In genomic region chr18:62485684-62486083, GRCh38 we compare ENCODE assay signal across 1 cellular context.
TF ChIP-seq lines count a peak whose summit lies in the region.

No MANE protein-coding gene starts in this region.

TF ChIP-seq in K562, 482 proteins besides CTCF, POLR2A, EP300 and RAD21 (continued from another document and continues in another):
- TF ChIP-seq ZBTB40 (IDR thresholded peaks at IDR 0.05) (no peak), ZBTB40 (CRISPR knock-in tag; IDR thresholded peaks at IDR 0.05) (no peak), ZBED1 (IDR thresholded peaks at IDR 0.05) (no peak), MEF2A (IDR thresholded peaks at IDR 0.05; ENCODE audit: control insufficient read depth, low read depth, low read length) (no peak), ESRRA (IDR thresholded peaks at IDR 0.05; ENCODE audit: borderline replicate concordance, low read depth) (no peak), RBM39 (optimal IDR thresholded peaks at IDR 0.05; ENCODE audit: low read depth, low read length) (no peak), SRF (CRISPR knock-in tag; IDR thresholded peaks at IDR 0.05) (peak in 1 of 2 experiments; percentile 16; a peak in 1 of 4 replicates), ZC3H4 (CRISPR knock-in tag; IDR thresholded peaks at IDR 0.05; ENCODE audit: borderline replicate concordance) (no peak), FOSL1 (tag; conservative IDR thresholded peaks at IDR 0.05) (peak; percentile 94), ZNF324 (CRISPR knock-in tag; IDR thresholded peaks at IDR 0.05) (no peak), ZNF280A (IDR thresholded peaks at IDR 0.05; ENCODE audit: low read depth, partially characterized antibody) (no peak), HMG20A (CRISPR knock-in tag; conservative IDR thresholded peaks at IDR 0.05) (no peak), HEY1 (CRISPR knock-in tag; IDR thresholded peaks at IDR 0.05; ENCODE audit: borderline replicate concordance) (no peak), PURB (CRISPR knock-in tag; IDR thresholded peaks at IDR 0.05; ENCODE audit: low read depth) (no peak), FOXJ2 (tag; IDR thresholded peaks at IDR 0.05) (no peak), CXXC5 (CRISPR knock-in tag; IDR thresholded peaks at IDR 0.05) (no peak), CHD7 (IDR thresholded peaks at IDR 0.05; ENCODE audit: low read depth, low read length) (no peak), IRF2 (CRISPR knock-in tag; IDR thresholded peaks at IDR 0.05) (no peak), NR2C2 (CRISPR knock-in tag; IDR thresholded peaks at IDR 0.05) (no peak), NR2C2 (tag; IDR thresholded peaks at IDR 0.05) (no peak), PREB (CRISPR knock-in tag; IDR thresholded peaks at IDR 0.05) (no peak), SRSF9 (IDR thresholded peaks at IDR 0.05; ENCODE audit: borderline replicate concordance, low read depth, low read length) (no peak), PTRF (tag; IDR thresholded peaks at IDR 0.05) (no peak), ESRRB (CRISPR knock-in tag; IDR thresholded peaks at IDR 0.05; ENCODE audit: borderline replicate concordance) (no peak), CBFA2T3 (IDR thresholded peaks at IDR 0.05) (peak; percentile 86), PCBP1 (IDR thresholded peaks at IDR 0.05; ENCODE audit: low read depth, low read length, poor library complexity, severe bottlenecking) (no peak), JUND (IDR thresholded peaks at IDR 0.05; ENCODE audit: borderline replicate concordance, low read depth, low read length) (peak; percentile 93), JUND (tag; IDR thresholded peaks at IDR 0.05; ENCODE audit: borderline replicate concordance, low read depth, low read length) (peak; percentile 55; the same call in 1 of the 3 replicates), SMC3 (conservative IDR thresholded peaks at IDR 0.05; ENCODE audit: insufficient read depth, low read depth, low read length) (no peak), NR3C1 (CRISPR knock-in tag; IDR thresholded peaks at IDR 0.05) (no peak), CREBBP (IDR thresholded peaks at IDR 0.05; ENCODE audit: low read depth, low read length) (no peak), TCFL5 (CRISPR knock-in tag; conservative IDR thresholded peaks at IDR 0.05) (no peak), ZNF354B (CRISPR knock-in tag; IDR thresholded peaks at IDR 0.05) (no peak), TAF7 (tag; IDR thresholded peaks at IDR 0.05) (no peak)
- TF ChIP-seq, protein P1, sequence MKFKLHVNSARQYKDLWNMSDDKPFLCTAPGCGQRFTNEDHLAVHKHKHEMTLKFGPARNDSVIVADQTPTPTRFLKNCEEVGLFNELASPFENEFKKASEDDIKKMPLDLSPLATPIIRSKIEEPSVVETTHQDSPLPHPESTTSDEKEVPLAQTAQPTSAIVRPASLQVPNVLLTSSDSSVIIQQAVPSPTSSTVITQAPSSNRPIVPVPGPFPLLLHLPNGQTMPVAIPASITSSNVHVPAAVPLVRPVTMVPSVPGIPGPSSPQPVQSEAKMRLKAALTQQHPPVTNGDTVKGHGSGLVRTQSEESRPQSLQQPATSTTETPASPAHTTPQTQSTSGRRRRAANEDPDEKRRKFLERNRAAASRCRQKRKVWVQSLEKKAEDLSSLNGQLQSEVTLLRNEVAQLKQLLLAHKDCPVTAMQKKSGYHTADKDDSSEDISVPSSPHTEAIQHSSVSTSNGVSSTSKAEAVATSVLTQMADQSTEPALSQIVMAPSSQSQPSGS (CRISPR knock-in tag; IDR thresholded peaks at IDR 0.05): no peak
- TF ChIP-seq, protein P2, sequence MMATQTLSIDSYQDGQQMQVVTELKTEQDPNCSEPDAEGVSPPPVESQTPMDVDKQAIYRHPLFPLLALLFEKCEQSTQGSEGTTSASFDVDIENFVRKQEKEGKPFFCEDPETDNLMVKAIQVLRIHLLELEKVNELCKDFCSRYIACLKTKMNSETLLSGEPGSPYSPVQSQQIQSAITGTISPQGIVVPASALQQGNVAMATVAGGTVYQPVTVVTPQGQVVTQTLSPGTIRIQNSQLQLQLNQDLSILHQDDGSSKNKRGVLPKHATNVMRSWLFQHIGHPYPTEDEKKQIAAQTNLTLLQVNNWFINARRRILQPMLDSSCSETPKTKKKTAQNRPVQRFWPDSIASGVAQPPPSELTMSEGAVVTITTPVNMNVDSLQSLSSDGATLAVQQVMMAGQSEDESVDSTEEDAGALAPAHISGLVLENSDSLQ (IDR thresholded peaks at IDR 0.05): peak; percentile 60; the same call in 1 of the 2 replicates
